In genomic region chr7:73703649-73703984, GRCh38 we compare ENCODE assay signal across 1 cellular context.
TF ChIP-seq lines count a peak whose summit lies in the region.

No MANE protein-coding gene starts in this region.

TF ChIP-seq in GM12878, 131 proteins besides CTCF, POLR2A, EP300 and RAD21:
- TF ChIP-seq CHD1 (IDR thresholded peaks at IDR 0.05; ENCODE audit: low read depth, low read length) (no peak), LARP7 (IDR thresholded peaks at IDR 0.05) (no peak), ETV6 (conservative IDR thresholded peaks at IDR 0.05 in 1 of 2, IDR thresholded peaks at IDR 0.05 in 1 of 2; ENCODE audit: borderline replicate concordance in 1 of 2, low read depth in 1 of 2) (no peak), NFXL1 (IDR thresholded peaks at IDR 0.05; ENCODE audit: borderline replicate concordance) (no peak), ZBED1 (IDR thresholded peaks at IDR 0.05; ENCODE audit: borderline replicate concordance) (no peak), NFIC (IDR thresholded peaks at IDR 0.05; ENCODE audit: low read depth, low read length) (no peak), GABPA (IDR thresholded peaks at IDR 0.05; ENCODE audit: low read depth) (no peak), CEBPB (IDR thresholded peaks at IDR 0.05; ENCODE audit: borderline replicate concordance in 1 of 2, low read depth in 2 of 2, low read length in 2 of 2) (no peak), HDAC2 (IDR thresholded peaks at IDR 0.05) (no peak), RAD51 (IDR thresholded peaks at IDR 0.05) (no peak), SKIL (IDR thresholded peaks at IDR 0.05; ENCODE audit: low read depth, poor library complexity, severe bottlenecking) (no peak), REST (IDR thresholded peaks at IDR 0.05; ENCODE audit: low read depth, low read length) (no peak), BACH1 (IDR thresholded peaks at IDR 0.05; ENCODE audit: borderline replicate concordance) (no peak), POLR2AphosphoS5 (IDR thresholded peaks at IDR 0.05; ENCODE audit: low read length) (no peak), SUZ12 (IDR thresholded peaks at IDR 0.05; ENCODE audit: unreplicated experiment) (no peak), PML (IDR thresholded peaks at IDR 0.05; ENCODE audit: low read length) (no peak), MAX (IDR thresholded peaks at IDR 0.05; ENCODE audit: low read depth, low read length) (no peak), GATAD2B (conservative IDR thresholded peaks at IDR 0.05; ENCODE audit: low read depth) (no peak)
